In genomic region chr2:200308421-200309295, GRCh38 we compare ENCODE assay signal across 10 cellular contexts. TPM values are rescaled to one million over a fixed set of nuclear protein-coding genes. Genes with fewer than 3 reads are reported as not detected.
DNase-seq lines count a peak whose midpoint lies in the region; ATAC-seq and TF ChIP-seq lines count a peak whose summit lies in the region.
"Had no signal": no experiment of that assay in that cellular context is flagged by ENCODE, and none has a peak within 500 bp of the region (broad histone marks: within the 10 kb centered on the region; RNA-seq: fewer than 3 reads in every experiment).

No MANE protein-coding gene starts in this region.

- H4K20me1 ChIP-seq in smooth muscle cell (ENCODE audit: low read depth), result peaks cover 53% of the 10 kb centered on the region

- no peak overlapping the region for H3K27ac Mint-ChIP-seq in stimulated activated naive B cell treated with anti-CD40 and anti-IgM and Interleukin-4, amounts not matched to agents 10 μg/mL and 1 μg/mL and 100 μg/mL, for 72 hours
- H3K27ac Mint-ChIP-seq: activated B cell treated with CpG ODN at 0.5 μM for 24 hours had no signal

- H3K4me1 ChIP-seq in smooth muscle cell (ENCODE audit: low read depth), result peaks cover 39% of the 10 kb centered on the region

- H3K4me3 Mint-ChIP-seq in stimulated activated naive B cell treated with anti-CD40 and anti-IgM and Interleukin-4, amounts not matched to agents 10 μg/mL and 1 μg/mL and 100 μg/mL, for 72 hours, result no peak overlapping the region

- ATAC-seq in stimulated activated naive B cell treated with anti-CD40 and anti-IgM and Interleukin-4, amounts not matched to agents 10 μg/mL and 1 μg/mL and 100 μg/mL, for 72 hours (replicated peaks), result no peak
- ATAC-seq in HG02588 (IDR thresholded peaks at IDR 0.05; ENCODE audit: unreplicated experiment) (no peak), HG03571 (IDR thresholded peaks at IDR 0.05; ENCODE audit: unreplicated experiment) (no peak)

- peak overlapping the region; percentile 98 for H3K4me2 ChIP-seq in smooth muscle cell

- H3K27me3 ChIP-seq in smooth muscle cell (ENCODE audit: low read depth), result no peaks in the 10 kb centered on the region

- no peaks in the 10 kb centered on the region for H3K36me3 ChIP-seq in smooth muscle cell (ENCODE audit: low read depth)

- H3F3A ChIP-seq in smooth muscle cell (ENCODE audit: low read depth), result peaks cover 12% of the 10 kb centered on the region

- DNase-seq in DMS53 (lab: John Stamatoyannopoulos, UW) (peak; percentile 20), DMS53 treated with DMSO at 0.1 percent for 48 hours (lab: John Stamatoyannopoulos, UW; ENCODE audit: unreplicated experiment) (no peak), SK-MEL-5 (ENCODE audit: low read depth, low spot score) (peak; percentile 46), foreskin fibroblast (peak in 1 of 2 donors; percentile 51), smooth muscle cell (lab: John Stamatoyannopoulos, UW; ENCODE audit: unreplicated experiment) (no peak)
- DNase-seq in stimulated activated naive B cell treated with anti-CD40 and anti-IgM and Interleukin-4, amounts not matched to agents 10 μg/mL and 1 μg/mL and 100 μg/mL, for 72 hours, result no peak
- DNase-seq: activated B cell treated with CpG ODN at 0.5 μM for 24 hours had no signal

- H3K27me3 Mint-ChIP-seq in stimulated activated naive B cell treated with anti-CD40 and anti-IgM and Interleukin-4, amounts not matched to agents 10 μg/mL and 1 μg/mL and 100 μg/mL, for 72 hours, result peaks cover 38 to 39% of the 10 kb centered on the region in 2 donors

- TF ChIP-seq CTCF in foreskin fibroblast (IDR thresholded peaks at IDR 0.05; ENCODE audit: low read depth, low read length) (peak; percentile 25), smooth muscle cell (IDR thresholded peaks at IDR 0.05; ENCODE audit: borderline replicate concordance, insufficient read depth, poor library complexity, severe bottlenecking) (peak; percentile 7)

- WGBS in smooth muscle cell (ENCODE audit: low lambda C conversion rate), result 19% methylated on average over 5 of the region's 5 CpGs

- peaks cover 4 to 7% of the 10 kb centered on the region in 2 donors for H3K4me1 Mint-ChIP-seq in stimulated activated naive B cell treated with anti-CD40 and anti-IgM and Interleukin-4, amounts not matched to agents 10 μg/mL and 1 μg/mL and 100 μg/mL, for 72 hours

- H2AFZ ChIP-seq in smooth muscle cell (ENCODE audit: low read depth), result no peak overlapping the region

- H3K79me2 ChIP-seq in smooth muscle cell (ENCODE audit: low read depth), result peaks cover 86% of the 10 kb centered on the region

- peak overlapping the region; percentile 78 for H3K27ac ChIP-seq in smooth muscle cell (ENCODE audit: low read depth)
- H3K27ac ChIP-seq: 22Rv1 had no signal

- H3K9ac ChIP-seq in smooth muscle cell (ENCODE audit: low read depth), result peak overlapping the region; percentile 78

- in situ Hi-C loops in SK-MEL-5 (cut with HindIII; ENCODE audit: low pct_unique_long_range_greater_than_20kb, low sequenced_read_pairs), result no loop called here

- H3K4me3 ChIP-seq in foreskin fibroblast (ENCODE audit: low read depth in 1 of 2, low read length in 2 of 2) (peak overlapping the region; percentile 70 to 71), smooth muscle cell (peak overlapping the region; percentile 89)

- no peaks in the 10 kb centered on the region for H3K9me3 Mint-ChIP-seq in stimulated activated naive B cell treated with anti-CD40 and anti-IgM and Interleukin-4, amounts not matched to agents 10 μg/mL and 1 μg/mL and 100 μg/mL, for 72 hours
- H3K9me3 Mint-ChIP-seq: activated B cell treated with CpG ODN at 0.5 μM for 24 hours had no signal

- no peaks in the 10 kb centered on the region for H3K9me3 ChIP-seq in smooth muscle cell (replicated peaks; ENCODE audit: low read depth)

- peaks cover 3 to 4% of the 10 kb centered on the region in 2 donors for H3K36me3 Mint-ChIP-seq in stimulated activated naive B cell treated with anti-CD40 and anti-IgM and Interleukin-4, amounts not matched to agents 10 μg/mL and 1 μg/mL and 100 μg/mL, for 72 hours

RNA-seq across cellular contexts. Expression of gene SPATS2L, which starts 2.2 kb away (rescaled TPM):
- 31.8 and 41.2 TPM in 2 replicates for total RNA-seq in SK-MEL-5 (2014; rRNA removed; shearing (Covaris generic))
- 41.5 and 44.9 TPM in 2 replicates for polyA plus RNA-seq in SK-MEL-5 (2015; cell fraction: cytosol; rRNA removed)
- polyA plus RNA-seq in SK-MEL-5 (2015; cell fraction: nucleus; rRNA removed), result 19.6 and 36.2 TPM in 2 replicates
- total RNA-seq in smooth muscle cell, result 314 and 356 TPM in 2 replicates
- 394 and 432 TPM in 2 replicates for polyA plus RNA-seq in smooth muscle cell

Comparison
In these comparisons a context has a peak if more than half of its experiments do, and no peak if none do; other contexts are left out.
1. DNase-seq: peak in DMS53 (single experiment) and SK-MEL-5 (single experiment); none in DMS53 treated with DMSO at 0.1 percent for 48 hours (single experiment), smooth muscle cell (single experiment) and stimulated activated naive B cell treated with anti-CD40 and anti-IgM and Interleukin-4, amounts not matched to agents 10 μg/mL and 1 μg/mL and 100 μg/mL, for 72 hours (single experiment).